In genomic region chr10:128837478-128837877, GRCh38 we compare ENCODE assay signal across 40 cellular contexts.
"Had no signal": no experiment of that assay in that cellular context is flagged by ENCODE, and none has a peak within 500 bp of the region (broad histone marks: within the 10 kb centered on the region; RNA-seq: fewer than 3 reads in every experiment).

No MANE protein-coding gene starts in this region.

- H3K36me3 Mint-ChIP-seq: activated naive CD4-positive, alpha-beta T cell treated with anti-CD3 and anti-CD28 coated beads, Interleukin-2, amount 10 ng/mL, durations not matched to agents 7 days and 5 days; activated naive CD4-positive, alpha-beta T cell treated with anti-CD3 and anti-CD28 coated beads, Interleukin-2, amount 50 U/mL, for 24 hours; activated naive CD4-positive, alpha-beta T cell treated with anti-CD3 and anti-CD28 coated beads, Interleukin-2, amount 50 U/mL, for 72 hours; activated naive CD8-positive, alpha-beta T cell; activated naive CD8-positive, alpha-beta T cell treated with anti-CD3 and anti-CD28 coated beads for 36 hours; activated naive CD8-positive, alpha-beta T cell treated with anti-CD3 and anti-CD28 coated beads, Interleukin-2, amount 10 ng/mL, durations not matched to agents 7 days and 5 days; brain had no signal

- H3K4me1 ChIP-seq: adrenal gland, ascending aorta, body of pancreas, breast epithelium had no signal

- H3K9me3 ChIP-seq: ascending aorta, body of pancreas, breast epithelium had no signal

- H3K27me3 ChIP-seq: adrenal gland, ascending aorta, body of pancreas, brain microvascular endothelial cell, breast epithelium, cardiac muscle cell had no signal

- FAIRE-seq: astrocyte, bronchial epithelial cell had no signal

- H3K4me3 ChIP-seq: adrenal gland, ascending aorta, body of pancreas, breast epithelium, cardiac muscle cell had no signal

- H3K9me3 Mint-ChIP-seq: activated naive CD4-positive, alpha-beta T cell treated with anti-CD3 and anti-CD28 coated beads for 36 hours; activated naive CD4-positive, alpha-beta T cell treated with anti-CD3 and anti-CD28 coated beads, Interleukin-2, amount 10 ng/mL, durations not matched to agents 7 days and 5 days; activated naive CD4-positive, alpha-beta T cell treated with anti-CD3 and anti-CD28 coated beads, Interleukin-2, amount 50 U/mL, for 24 hours; activated naive CD4-positive, alpha-beta T cell treated with anti-CD3 and anti-CD28 coated beads, Interleukin-2, amount 50 U/mL, for 72 hours; activated naive CD8-positive, alpha-beta T cell treated with anti-CD3 and anti-CD28 coated beads for 36 hours; activated naive CD8-positive, alpha-beta T cell treated with anti-CD3 and anti-CD28 coated beads, Interleukin-2, amount 10 ng/mL, durations not matched to agents 7 days and 5 days; activated naive CD8-positive, alpha-beta T cell treated with anti-CD3 and anti-CD28 coated beads, Interleukin-2, amount 50 U/mL, for 24 hours; activated T-cell treated with anti-CD3 and anti-CD28 coated beads, Interleukin-2, amount 50 U/mL, for 24 hours; activated T-cell treated with anti-CD3 and anti-CD28 coated beads, Interleukin-2, amount 50 U/mL, for 4 hours; activated T-cell treated with anti-CD3 and anti-CD28 coated beads, Interleukin-2, amount 50 U/mL, for 72 hours; activated T-helper 1 cell treated with anti-CD3 and anti-CD28 coated beads, Interleukin-12 subunit alpha, Interleukin-12 subunit beta, Interleukin-2, Interleukin-4 antibody, amounts not matched to agents 30 ng/mL and 10 ng/mL and 1 ng/mL, durations not matched to agents 14 hours and 24 hours and 36 hours; activated T-helper 17 cell treated with anti-CD3 and anti-CD28 coated beads, Interleukin-2, amount 50 U/mL, for 72 hours; activated T-helper 2 cell treated with anti-CD3 and anti-CD28 coated beads, Interferon-gamma antibody, Interleukin-2, Interleukin-4, amounts not matched to agents 10 μg/mL and 5 μg/mL and 100 μg/mL, durations not matched to agents 14 hours and 24 hours and 36 hours; brain; central memory CD8-positive, alpha-beta T cell had no signal

- H3K27me3 Mint-ChIP-seq: central memory CD8-positive, alpha-beta T cell had no signal

- ATAC-seq: activated naive CD4-positive, alpha-beta T cell treated with anti-CD3 and anti-CD28 coated beads, Interleukin-2, amount 50 U/mL, for 72 hours; activated naive CD8-positive, alpha-beta T cell treated with anti-CD3 and anti-CD28 coated beads, Interleukin-2, amount 50 U/mL, for 24 hours; activated T-cell treated with anti-CD3 and anti-CD28 coated beads, Interleukin-2, amount 50 U/mL, for 4 hours; activated T-cell treated with anti-CD3 and anti-CD28 coated beads, Interleukin-2, amount 50 U/mL, for 72 hours; activated T-helper 17 cell treated with anti-CD3 and anti-CD28 coated beads, Interleukin-2, amount 50 U/mL, for 72 hours; body of pancreas had no signal

- H3K4me3 Mint-ChIP-seq: activated naive CD4-positive, alpha-beta T cell treated with anti-CD3 and anti-CD28 coated beads for 36 hours; activated naive CD4-positive, alpha-beta T cell treated with anti-CD3 and anti-CD28 coated beads, Interleukin-2, amount 10 ng/mL, durations not matched to agents 7 days and 5 days; activated naive CD4-positive, alpha-beta T cell treated with anti-CD3 and anti-CD28 coated beads, Interleukin-2, amount 50 U/mL, for 24 hours; activated naive CD8-positive, alpha-beta T cell; activated naive CD8-positive, alpha-beta T cell treated with anti-CD3 and anti-CD28 coated beads for 36 hours; activated naive CD8-positive, alpha-beta T cell treated with anti-CD3 and anti-CD28 coated beads, Interleukin-2, amount 10 ng/mL, durations not matched to agents 7 days and 5 days; activated naive CD8-positive, alpha-beta T cell treated with anti-CD3 and anti-CD28 coated beads, Interleukin-2, amount 50 U/mL, for 24 hours; activated T-cell treated with anti-CD3 and anti-CD28 coated beads, Interleukin-2, amount 50 U/mL, for 24 hours; activated T-cell treated with anti-CD3 and anti-CD28 coated beads, Interleukin-2, amount 50 U/mL, for 4 hours; activated T-cell treated with anti-CD3 and anti-CD28 coated beads, Interleukin-2, amount 50 U/mL, for 72 hours; activated T-helper 1 cell treated with anti-CD3 and anti-CD28 coated beads, Interleukin-12 subunit alpha, Interleukin-12 subunit beta, Interleukin-2, Interleukin-4 antibody, amounts not matched to agents 30 ng/mL and 10 ng/mL and 1 ng/mL, durations not matched to agents 14 hours and 24 hours and 36 hours; activated T-helper 17 cell treated with anti-CD3 and anti-CD28 coated beads, Interleukin-2, amount 50 U/mL, for 72 hours; brain; central memory CD8-positive, alpha-beta T cell had no signal

- H3K4me1 Mint-ChIP-seq: activated naive CD4-positive, alpha-beta T cell treated with anti-CD3 and anti-CD28 coated beads, Interleukin-2, amount 10 ng/mL, durations not matched to agents 7 days and 5 days; activated naive CD4-positive, alpha-beta T cell treated with anti-CD3 and anti-CD28 coated beads, Interleukin-2, amount 50 U/mL, for 24 hours; activated naive CD8-positive, alpha-beta T cell treated with anti-CD3 and anti-CD28 coated beads for 36 hours; activated naive CD8-positive, alpha-beta T cell treated with anti-CD3 and anti-CD28 coated beads, Interleukin-2, amount 10 ng/mL, durations not matched to agents 7 days and 5 days; activated naive CD8-positive, alpha-beta T cell treated with anti-CD3 and anti-CD28 coated beads, Interleukin-2, amount 50 U/mL, for 24 hours; activated T-helper 17 cell treated with anti-CD3 and anti-CD28 coated beads, Interleukin-2, amount 50 U/mL, for 72 hours; central memory CD8-positive, alpha-beta T cell had no signal

- H3K27ac ChIP-seq: adrenal gland, ascending aorta, body of pancreas, brain microvascular endothelial cell, breast epithelium, cardiac muscle cell had no signal

- H3K27ac Mint-ChIP-seq: activated naive CD4-positive, alpha-beta T cell treated with anti-CD3 and anti-CD28 coated beads for 36 hours; activated naive CD4-positive, alpha-beta T cell treated with anti-CD3 and anti-CD28 coated beads, Interleukin-2, amount 10 ng/mL, durations not matched to agents 7 days and 5 days; activated naive CD4-positive, alpha-beta T cell treated with anti-CD3 and anti-CD28 coated beads, Interleukin-2, amount 50 U/mL, for 24 hours; activated naive CD4-positive, alpha-beta T cell treated with anti-CD3 and anti-CD28 coated beads, Interleukin-2, amount 50 U/mL, for 72 hours; activated naive CD8-positive, alpha-beta T cell; activated naive CD8-positive, alpha-beta T cell treated with anti-CD3 and anti-CD28 coated beads for 36 hours; activated naive CD8-positive, alpha-beta T cell treated with anti-CD3 and anti-CD28 coated beads, Interleukin-2, amount 10 ng/mL, durations not matched to agents 7 days and 5 days; activated naive CD8-positive, alpha-beta T cell treated with anti-CD3 and anti-CD28 coated beads, Interleukin-2, amount 50 U/mL, for 24 hours; activated T-cell treated with anti-CD3 and anti-CD28 coated beads, Interleukin-2, amount 50 U/mL, for 24 hours; activated T-cell treated with anti-CD3 and anti-CD28 coated beads, Interleukin-2, amount 50 U/mL, for 72 hours; activated T-helper 1 cell treated with anti-CD3 and anti-CD28 coated beads, Interleukin-12 subunit alpha, Interleukin-12 subunit beta, Interleukin-2, Interleukin-4 antibody, amounts not matched to agents 30 ng/mL and 10 ng/mL and 1 ng/mL, durations not matched to agents 14 hours and 24 hours and 36 hours; activated T-helper 17 cell treated with anti-CD3 and anti-CD28 coated beads, Interleukin-2, amount 50 U/mL, for 72 hours; activated T-helper 2 cell treated with anti-CD3 and anti-CD28 coated beads, Interferon-gamma antibody, Interleukin-2, Interleukin-4, amounts not matched to agents 10 μg/mL and 5 μg/mL and 100 μg/mL, durations not matched to agents 14 hours and 24 hours and 36 hours; brain had no signal

- DNase-seq: activated effector memory CD4-positive, alpha-beta T cell treated with anti-CD3 and anti-CD28 coated beads, Interleukin-2, amount 50 U/mL, for 16 hours; activated effector memory CD4-positive, alpha-beta T cell treated with Interleukin-2 at 50 U/mL for 16 hours; activated gamma-delta T cell; activated gamma-delta T cell treated with Interleukin-2 at 50 U/mL for 16 hours; activated naive CD4-positive, alpha-beta T cell; activated naive CD4-positive, alpha-beta T cell treated with anti-CD3 and anti-CD28 coated beads for 36 hours; activated naive CD4-positive, alpha-beta T cell treated with anti-CD3 and anti-CD28 coated beads, Interleukin-2, amount 10 ng/mL, durations not matched to agents 7 days and 5 days; activated naive CD4-positive, alpha-beta T cell treated with anti-CD3 and anti-CD28 coated beads, Interleukin-2, amount 50 U/mL, for 16 hours; activated naive CD4-positive, alpha-beta T cell treated with Interleukin-2 at 50 U/mL for 16 hours; activated naive CD8-positive, alpha-beta T cell treated with anti-CD3 and anti-CD28 coated beads for 36 hours; activated naive CD8-positive, alpha-beta T cell treated with anti-CD3 and anti-CD28 coated beads, Interleukin-2, amount 10 ng/mL, durations not matched to agents 7 days and 5 days; activated naive CD8-positive, alpha-beta T cell treated with anti-CD3 and anti-CD28 coated beads, Interleukin-2, amount 50 U/mL, for 24 hours; activated T-cell treated with anti-CD3 and anti-CD28 coated beads, Interleukin-2, amount 50 U/mL, for 1 hour; activated T-cell treated with anti-CD3 and anti-CD28 coated beads, Interleukin-2, amount 50 U/mL, for 24 hours; activated T-cell treated with anti-CD3 and anti-CD28 coated beads, Interleukin-2, amount 50 U/mL, for 4 hours; activated T-cell treated with anti-CD3 and anti-CD28 coated beads, Interleukin-2, amount 50 U/mL, for 48 hours; activated T-cell treated with anti-CD3 and anti-CD28 coated beads, Interleukin-2, amount 50 U/mL, for 72 hours; adrenal gland; amniotic stem cell; amygdala; anterior cingulate cortex; aorta; body of pancreas; brain microvascular endothelial cell; caudate nucleus; central memory CD4-positive, alpha-beta T cell; cerebellar nuclear complex had no signal

- H3K36me3 ChIP-seq: adrenal gland, ascending aorta, brain microvascular endothelial cell, breast epithelium, cardiac muscle cell had no signal
